16 cellular contexts compared by ENCODE assay signal in genomic region chr2:75666821-75667344, GRCh38.
"Had no signal": no experiment of that assay in that cellular context is flagged by ENCODE, and none has a peak within 500 bp of the region (broad histone marks: within the 10 kb centered on the region; RNA-seq: fewer than 3 reads in every experiment).

No MANE protein-coding gene starts in this region.

- H3K27ac Mint-ChIP-seq: activated naive CD4-positive, alpha-beta T cell treated with anti-CD3 and anti-CD28 coated beads, Interleukin-2, amount 50 U/mL, for 72 hours; effector memory CD8-positive, alpha-beta T cell; memory B cell; natural killer cell treated with Interleukin-12 subunit alpha and Interleukin-12 subunit beta and Interleukin-15 and Interleukin-18, amount 100 ng/mL, for 72 hours; T-helper 1 cell treated with Interleukin-12 subunit alpha and Interleukin-12 subunit beta and Interleukin-4 antibody, amounts not matched to agents 30 μg/mL and 1 μg/mL, for 36 hours had no signal

- H3K4me1 Mint-ChIP-seq: memory B cell had no signal

- H3K4me3 Mint-ChIP-seq: effector memory CD8-positive, alpha-beta T cell; memory B cell; natural killer cell treated with Interleukin-12 subunit alpha and Interleukin-12 subunit beta and Interleukin-15 and Interleukin-18, amount 100 ng/mL, for 72 hours; T-helper 1 cell treated with Interleukin-12 subunit alpha and Interleukin-12 subunit beta and Interleukin-4 antibody, amounts not matched to agents 30 μg/mL and 1 μg/mL, for 36 hours had no signal

- DNase-seq: activated CD4-positive, alpha-beta T cell treated with anti-CD3 and anti-CD28 coated beads for 1 hour; activated gamma-delta T cell; adrenal gland; dermis blood vessel endothelial cell; effector memory CD8-positive, alpha-beta T cell; foreskin keratinocyte; glutamatergic neuron; nucleus accumbens; retina; stimulated activated CD4-positive, alpha-beta T cell treated with anti-CD3 and anti-CD28 coated beads, Interleukin-2, amount 100 ng/mL, for 24 hours; stimulated activated naive CD4-positive, alpha-beta T cell treated with Interleukin-2 at 50 U/mL for 16 hours; thyroid gland had no signal

- H3K9me3 Mint-ChIP-seq: activated naive CD4-positive, alpha-beta T cell treated with anti-CD3 and anti-CD28 coated beads, Interleukin-2, amount 50 U/mL, for 72 hours; effector memory CD8-positive, alpha-beta T cell; memory B cell; natural killer cell treated with Interleukin-12 subunit alpha and Interleukin-12 subunit beta and Interleukin-15 and Interleukin-18, amount 100 ng/mL, for 72 hours; T-helper 1 cell treated with Interleukin-12 subunit alpha and Interleukin-12 subunit beta and Interleukin-4 antibody, amounts not matched to agents 30 μg/mL and 1 μg/mL, for 36 hours had no signal

- ATAC-seq: activated naive CD4-positive, alpha-beta T cell treated with anti-CD3 and anti-CD28 coated beads, Interleukin-2, amount 50 U/mL, for 72 hours; effector memory CD8-positive, alpha-beta T cell; foreskin keratinocyte; natural killer cell treated with Interleukin-12 subunit alpha and Interleukin-12 subunit beta and Interleukin-15 and Interleukin-18, amount 100 ng/mL, for 72 hours had no signal

- H3K27me3 Mint-ChIP-seq: effector memory CD8-positive, alpha-beta T cell; memory B cell; natural killer cell treated with Interleukin-12 subunit alpha and Interleukin-12 subunit beta and Interleukin-15 and Interleukin-18, amount 100 ng/mL, for 72 hours had no signal
